9 cellular contexts compared by ENCODE assay signal in the genomic region with DNA sequence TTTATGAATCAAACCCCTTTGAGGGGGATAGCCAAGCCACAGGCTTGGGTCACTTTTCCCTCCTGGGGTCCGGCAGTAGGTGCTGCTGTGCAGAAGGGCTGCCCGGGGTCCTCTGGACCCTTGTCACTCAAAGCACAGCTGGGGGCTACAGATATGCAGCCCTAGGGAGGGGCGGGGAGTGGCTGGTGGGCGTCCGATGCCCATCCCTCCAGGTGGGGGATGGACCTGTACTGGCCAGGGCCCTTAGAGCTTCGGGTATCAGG. TPM values are rescaled to one million over a fixed set of nuclear protein-coding genes. Genes with fewer than 3 reads are reported as not detected.
DNase-seq lines count a peak whose midpoint lies in the region; ATAC-seq, FAIRE-seq and TF ChIP-seq lines count a peak whose summit lies in the region.
"Had no signal": no experiment of that assay in that cellular context is flagged by ENCODE, and none has a peak within 500 bp of the region (broad histone marks: within the 10 kb centered on the region; RNA-seq: fewer than 3 reads in every experiment).

No MANE protein-coding gene starts in this region.

- no peak overlapping the region for H2BK120ac ChIP-seq in trophoblast cell (ENCODE audit: insufficient read depth, low read length, poor library complexity)

- H3K9me3 Mint-ChIP-seq in CD8-positive, alpha-beta T cell: no peaks in the 10 kb centered on the region

- no peak for TF ChIP-seq EP300 in esophagus muscularis mucosa (IDR thresholded peaks at IDR 0.05)

- H3K36me3 Mint-ChIP-seq in CD8-positive, alpha-beta T cell: peaks cover 8% of the 10 kb centered on the region

- peak; percentile 2 for ATAC-seq in CD8-positive, alpha-beta T cell

- no peak overlapping the region for H4K8ac ChIP-seq in trophoblast cell (ENCODE audit: low read depth, low read length)

- H3K27ac Mint-ChIP-seq in CD8-positive, alpha-beta T cell: peak overlapping the region; percentile 32

- TF ChIP-seq CTCF in CD8-positive, alpha-beta T cell (IDR thresholded peaks at IDR 0.05): no peak
- TF ChIP-seq CTCF in RWPE1 (conservative IDR thresholded peaks at IDR 0.05; ENCODE audit: low read depth): no peak
- TF ChIP-seq CTCF in esophagus muscularis mucosa (IDR thresholded peaks at IDR 0.05): no peak
- no peak for TF ChIP-seq CTCF in D721Med (IDR thresholded peaks at IDR 0.05; ENCODE audit: insufficient read depth, missing control alignments)

- peak overlapping the region; percentile 11 for H3K4ac ChIP-seq in trophoblast cell (ENCODE audit: low read depth, low read length)

- H2BK12ac ChIP-seq in trophoblast cell (ENCODE audit: low read length): no peak overlapping the region

- H3K9me3 ChIP-seq in CD8-positive, alpha-beta T cell (ENCODE audit: low read length): no peaks in the 10 kb centered on the region
- no peaks in the 10 kb centered on the region for H3K9me3 ChIP-seq in esophagus muscularis mucosa
- no peaks in the 10 kb centered on the region for H3K9me3 ChIP-seq in trophoblast cell (ENCODE audit: insufficient read depth, low read depth, low read length)

- H3K4me2 ChIP-seq in trophoblast cell (ENCODE audit: low read length): peak overlapping the region; percentile 89

- no peak overlapping the region for H3K23ac ChIP-seq in trophoblast cell (ENCODE audit: low read length)

- H3K79me2 ChIP-seq in trophoblast cell (ENCODE audit: control insufficient read depth, insufficient read depth, low read length, poor library complexity): peaks cover 21% of the 10 kb centered on the region

- H3K14ac ChIP-seq in trophoblast cell (ENCODE audit: low read length): peak overlapping the region; percentile 40

- H3K4me3 ChIP-seq in CD8-positive, alpha-beta T cell (ENCODE audit: low read depth, low read length): peak overlapping the region; percentile 54
- peak overlapping the region; percentile 66 to 75 (median 70) for H3K4me3 ChIP-seq in esophagus muscularis mucosa
- peak overlapping the region; percentile 75 for H3K4me3 ChIP-seq in trophoblast cell (ENCODE audit: low read depth, low read length)

- H2BK5ac ChIP-seq in trophoblast cell (ENCODE audit: low read depth, low read length, poor library complexity): no peak overlapping the region

- intact Hi-C loops in CD8-positive, alpha-beta T cell (cut with DNase I, micrococcal nuclease): loop anchor here in 1 of 2 experiments (2.0 kb wide), 1 partner anchor 45 kb away; the partner anchor contains the start of gene CORO7
- intact Hi-C loops in esophagus muscularis mucosa (cut with DNase I): no loop called here

- H3K27me3 ChIP-seq in CD8-positive, alpha-beta T cell (ENCODE audit: insufficient read depth, low read length): no peaks in the 10 kb centered on the region
- H3K27me3 ChIP-seq in esophagus muscularis mucosa: no peaks in the 10 kb centered on the region
- H3K27me3 ChIP-seq in trophoblast cell (ENCODE audit: insufficient read depth, low read length): no peaks in the 10 kb centered on the region

- H3K36me3 ChIP-seq in CD8-positive, alpha-beta T cell (ENCODE audit: insufficient read depth, low read length): peaks cover 4% of the 10 kb centered on the region
- H3K36me3 ChIP-seq in esophagus muscularis mucosa (no peaks in the 10 kb centered on the region), trophoblast cell (ENCODE audit: control insufficient read depth in 1 of 2, insufficient read depth in 2 of 2, low read length in 2 of 2) (peaks cover 4 to 6% of the 10 kb centered on the region in 2 experiments)

- no peaks in the 10 kb centered on the region for H3K27me3 Mint-ChIP-seq in CD8-positive, alpha-beta T cell (ENCODE audit: low read depth)

- H2AFZ ChIP-seq in trophoblast cell (ENCODE audit: insufficient read depth, low read length, poor library complexity): no peak overlapping the region

- DNase-seq in CD8-positive, alpha-beta T cell: no peak
- DNase-seq in RWPE1 (ENCODE audit: low spot score) (no peak), esophagus muscularis mucosa (ENCODE audit: extremely low spot score) (no peak), trophoblast cell (no peak), NCI-H748 treated with DMSO at 0.1 percent for 48 hours (lab: John Stamatoyannopoulos, UW) (no peak), GOT3 (lab: John Stamatoyannopoulos, UW) (no peak), D721Med (ENCODE audit: insufficient read length, low spot score) (no peak), DMS 273 treated with DMSO at 0.1 percent for 48 hours (lab: John Stamatoyannopoulos, UW) (no peak)

- WGBS in esophagus muscularis mucosa: 40% methylated on average over 1 of the region's 6 CpGs
- WGBS in trophoblast cell (ENCODE audit: extremely low coverage, insufficient coverage, insufficient read length): no CpG with 5 or more reads among the region's 6 CpGs

- peak overlapping the region; percentile 3 for H4K91ac ChIP-seq in trophoblast cell (ENCODE audit: low read depth, low read length)

- no peak for TF ChIP-seq POLR2A in esophagus muscularis mucosa (IDR thresholded peaks at IDR 0.05; ENCODE audit: low read depth)

- FAIRE-seq in D721Med (lab: Jason Lieb, UNC): no peak
- FAIRE-seq: endometrium had no signal

- CTCF ChIA-PET in CD8-positive, alpha-beta T cell (lab: Charles Lee): no interaction called here
- CTCF ChIA-PET in RWPE1 (lab: Yijun Ruan, JAX): interaction anchor here (0.5 to 4.8 kb wide), 2 partner anchors 30 to 54 kb away, joined by 3 to 31 read pairs; no protein-coding TSS in a partner anchor

- H3K4me3 Mint-ChIP-seq in CD8-positive, alpha-beta T cell: peak overlapping the region; percentile 84

- peaks cover 21% of the 10 kb centered on the region for H3K4me1 Mint-ChIP-seq in CD8-positive, alpha-beta T cell (ENCODE audit: low read depth)

- H3K79me1 ChIP-seq in trophoblast cell (ENCODE audit: low read length): peaks cover 22% of the 10 kb centered on the region

- no peak overlapping the region for H4K12ac ChIP-seq in trophoblast cell (ENCODE audit: low read depth, low read length)

- POLR2A ChIA-PET in CD8-positive, alpha-beta T cell (lab: Charles Lee): no interaction called here
- POLR2A ChIA-PET in RWPE1 (lab: Yijun Ruan, JAX; ENCODE audit: low non-redundant PET): no interaction called here

- no peak overlapping the region for H3K27ac ChIP-seq in CD8-positive, alpha-beta T cell (ENCODE audit: low read depth, low read length)
- H3K27ac ChIP-seq in RWPE1 (peak overlapping the region; percentile 99), esophagus muscularis mucosa (replicated peaks in 1 of 4) (peak overlapping the region; percentile 82 to 90 (median 84)), trophoblast cell (ENCODE audit: low read depth, low read length) (no peak overlapping the region)

- H3K18ac ChIP-seq in trophoblast cell (ENCODE audit: low read length): peak overlapping the region; percentile 1

- H3K9ac ChIP-seq in trophoblast cell (ENCODE audit: low read length): peak overlapping the region; percentile 78

- no peak overlapping the region for H2AK5ac ChIP-seq in trophoblast cell (ENCODE audit: low read length)

- H3K4me1 ChIP-seq in CD8-positive, alpha-beta T cell (ENCODE audit: insufficient read depth, low read length): peaks cover 19% of the 10 kb centered on the region
- H3K4me1 ChIP-seq in esophagus muscularis mucosa (peaks cover 59 to 82% (median 76%) of the 10 kb centered on the region in 4 donors), trophoblast cell (ENCODE audit: control insufficient read depth in 1 of 2, insufficient read depth in 2 of 2, low read length in 2 of 2) (peaks cover 57 to 66% of the 10 kb centered on the region in 2 experiments)

RNA-seq across cellular contexts. Expression of gene VASN, which starts 0.6 kb away (rescaled TPM):
- total RNA-seq in CD8-positive, alpha-beta T cell: under 1 TPM; 0.57 to 0.83 TPM
- total RNA-seq in esophagus muscularis mucosa: 10 to 100 TPM in 3 of 4 donors, 1 to 10 TPM in 1; 7.1 to 31.3 (median 21.7) TPM
- polyA plus RNA-seq in trophoblast cell (2013): 17.6 and 18.2 TPM in 2 replicates

RNA-seq across cellular contexts. Expression of gene PAM16, which starts 21.1 kb away (rescaled TPM):
- total RNA-seq in CD8-positive, alpha-beta T cell: 10 to 100 TPM; 30.9 to 31.4 TPM
- 10 to 100 TPM; 24.5 to 44.1 (median 40.2) TPM for total RNA-seq in esophagus muscularis mucosa
- 40.6 and 45.5 TPM in 2 replicates for polyA plus RNA-seq in trophoblast cell (2013)

RNA-seq across cellular contexts. Expression of gene CORO7, which starts 44.1 kb away (rescaled TPM):
- total RNA-seq in CD8-positive, alpha-beta T cell: 100 to 1,000 TPM; 950 to 991 TPM
- total RNA-seq in esophagus muscularis mucosa: 10 to 100 TPM; 11.6 to 24.6 (median 21.3) TPM
- 18.8 and 18.9 TPM in 2 replicates for polyA plus RNA-seq in trophoblast cell (2013)

RNA-seq across cellular contexts. Expression of gene DNAJA3, which starts 53.4 kb away (rescaled TPM):
- 10 to 100 TPM; 13.8 to 17.4 TPM for total RNA-seq in CD8-positive, alpha-beta T cell
- total RNA-seq in esophagus muscularis mucosa: 10 to 100 TPM; 40.6 to 51.2 (median 45.9) TPM
- polyA plus RNA-seq in trophoblast cell (2013): 32.8 and 34.3 TPM in 2 replicates

RNA-seq across cellular contexts. Expression of gene GLIS2, which starts 56.4 kb away (rescaled TPM):
- not detected for total RNA-seq in CD8-positive, alpha-beta T cell
- 10 to 100 TPM; 10.8 to 32.6 (median 14.9) TPM for total RNA-seq in esophagus muscularis mucosa
- polyA plus RNA-seq in trophoblast cell (2013): 22.5 and 23.2 TPM in 2 replicates

Comparison
In these comparisons a context has a peak if more than half of its experiments do, and no peak if none do; other contexts are left out.
1. H3K27ac ChIP-seq: peak in RWPE1 (single experiment) and esophagus muscularis mucosa (4 of 4); none in CD8-positive, alpha-beta T cell (single experiment) and trophoblast cell (single experiment).
2. RNA of gene VASN, which starts 0.6 kb away (total RNA-seq): 7.1 to 31.3 TPM in esophagus muscularis mucosa; 0.57 to 0.83 TPM in CD8-positive, alpha-beta T cell; every median in the first group is over 4 times any median in the second.
3. RNA of gene CORO7, which starts 44.1 kb away (total RNA-seq): 950 to 991 TPM in CD8-positive, alpha-beta T cell; 11.6 to 24.6 TPM in esophagus muscularis mucosa; every median in the first group is over 10 times any median in the second.
4. Peak in every context shown above with its lines, with median percentiles within 50 percentile points of each other: H3K4me3 ChIP-seq.